ENCODE assay signal across 2 cellular contexts in the genomic region with DNA sequence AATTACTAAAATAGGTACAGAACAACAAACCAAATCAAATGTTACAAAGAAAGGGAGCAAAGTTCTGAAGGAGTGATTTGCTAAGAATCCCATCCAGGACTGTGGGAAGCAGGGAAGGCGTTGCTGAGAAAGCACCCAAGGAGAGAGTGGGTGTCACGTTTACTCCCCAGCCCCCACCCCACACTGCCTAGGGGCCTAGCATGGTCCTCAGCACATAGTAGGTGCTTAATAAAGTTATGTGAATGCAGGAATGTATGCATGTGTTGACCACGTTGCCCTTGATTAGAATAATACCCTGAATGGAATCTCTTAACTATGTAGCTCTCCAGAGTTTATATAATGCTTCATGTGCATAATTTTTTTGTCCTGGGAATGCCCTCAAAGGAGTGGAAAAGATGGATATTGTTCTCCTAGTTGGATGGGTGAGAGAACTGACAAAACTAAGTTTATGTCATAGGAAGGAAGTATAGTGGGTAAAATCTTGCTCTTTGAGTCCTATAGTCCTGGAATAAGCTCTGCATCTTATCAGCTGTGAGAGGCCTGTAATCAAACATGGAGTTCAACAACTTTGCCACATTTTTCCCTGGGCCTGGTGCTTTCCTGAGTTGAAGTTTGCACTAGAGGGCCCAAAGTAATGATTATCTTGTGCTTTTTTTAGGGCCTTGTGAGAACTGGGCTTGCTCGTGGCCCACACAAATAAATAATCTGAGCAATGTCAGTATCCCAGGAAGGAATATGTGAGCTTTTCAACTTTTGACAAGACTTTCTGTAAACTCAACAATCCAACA.
TF ChIP-seq lines count a peak whose summit lies in the region.

No MANE protein-coding gene starts in this region.

TF ChIP-seq in A549, 52 proteins besides CTCF, POLR2A, EP300 and RAD21:
- TF ChIP-seq MAFK (IDR thresholded peaks at IDR 0.05; ENCODE audit: partially characterized antibody), result peak; percentile 6
- TF ChIP-seq RFX5 (IDR thresholded peaks at IDR 0.05), result no peak

TF ChIP-seq in GM23338, 12 proteins besides CTCF, POLR2A, EP300 and RAD21:
- TF ChIP-seq, protein P1, sequence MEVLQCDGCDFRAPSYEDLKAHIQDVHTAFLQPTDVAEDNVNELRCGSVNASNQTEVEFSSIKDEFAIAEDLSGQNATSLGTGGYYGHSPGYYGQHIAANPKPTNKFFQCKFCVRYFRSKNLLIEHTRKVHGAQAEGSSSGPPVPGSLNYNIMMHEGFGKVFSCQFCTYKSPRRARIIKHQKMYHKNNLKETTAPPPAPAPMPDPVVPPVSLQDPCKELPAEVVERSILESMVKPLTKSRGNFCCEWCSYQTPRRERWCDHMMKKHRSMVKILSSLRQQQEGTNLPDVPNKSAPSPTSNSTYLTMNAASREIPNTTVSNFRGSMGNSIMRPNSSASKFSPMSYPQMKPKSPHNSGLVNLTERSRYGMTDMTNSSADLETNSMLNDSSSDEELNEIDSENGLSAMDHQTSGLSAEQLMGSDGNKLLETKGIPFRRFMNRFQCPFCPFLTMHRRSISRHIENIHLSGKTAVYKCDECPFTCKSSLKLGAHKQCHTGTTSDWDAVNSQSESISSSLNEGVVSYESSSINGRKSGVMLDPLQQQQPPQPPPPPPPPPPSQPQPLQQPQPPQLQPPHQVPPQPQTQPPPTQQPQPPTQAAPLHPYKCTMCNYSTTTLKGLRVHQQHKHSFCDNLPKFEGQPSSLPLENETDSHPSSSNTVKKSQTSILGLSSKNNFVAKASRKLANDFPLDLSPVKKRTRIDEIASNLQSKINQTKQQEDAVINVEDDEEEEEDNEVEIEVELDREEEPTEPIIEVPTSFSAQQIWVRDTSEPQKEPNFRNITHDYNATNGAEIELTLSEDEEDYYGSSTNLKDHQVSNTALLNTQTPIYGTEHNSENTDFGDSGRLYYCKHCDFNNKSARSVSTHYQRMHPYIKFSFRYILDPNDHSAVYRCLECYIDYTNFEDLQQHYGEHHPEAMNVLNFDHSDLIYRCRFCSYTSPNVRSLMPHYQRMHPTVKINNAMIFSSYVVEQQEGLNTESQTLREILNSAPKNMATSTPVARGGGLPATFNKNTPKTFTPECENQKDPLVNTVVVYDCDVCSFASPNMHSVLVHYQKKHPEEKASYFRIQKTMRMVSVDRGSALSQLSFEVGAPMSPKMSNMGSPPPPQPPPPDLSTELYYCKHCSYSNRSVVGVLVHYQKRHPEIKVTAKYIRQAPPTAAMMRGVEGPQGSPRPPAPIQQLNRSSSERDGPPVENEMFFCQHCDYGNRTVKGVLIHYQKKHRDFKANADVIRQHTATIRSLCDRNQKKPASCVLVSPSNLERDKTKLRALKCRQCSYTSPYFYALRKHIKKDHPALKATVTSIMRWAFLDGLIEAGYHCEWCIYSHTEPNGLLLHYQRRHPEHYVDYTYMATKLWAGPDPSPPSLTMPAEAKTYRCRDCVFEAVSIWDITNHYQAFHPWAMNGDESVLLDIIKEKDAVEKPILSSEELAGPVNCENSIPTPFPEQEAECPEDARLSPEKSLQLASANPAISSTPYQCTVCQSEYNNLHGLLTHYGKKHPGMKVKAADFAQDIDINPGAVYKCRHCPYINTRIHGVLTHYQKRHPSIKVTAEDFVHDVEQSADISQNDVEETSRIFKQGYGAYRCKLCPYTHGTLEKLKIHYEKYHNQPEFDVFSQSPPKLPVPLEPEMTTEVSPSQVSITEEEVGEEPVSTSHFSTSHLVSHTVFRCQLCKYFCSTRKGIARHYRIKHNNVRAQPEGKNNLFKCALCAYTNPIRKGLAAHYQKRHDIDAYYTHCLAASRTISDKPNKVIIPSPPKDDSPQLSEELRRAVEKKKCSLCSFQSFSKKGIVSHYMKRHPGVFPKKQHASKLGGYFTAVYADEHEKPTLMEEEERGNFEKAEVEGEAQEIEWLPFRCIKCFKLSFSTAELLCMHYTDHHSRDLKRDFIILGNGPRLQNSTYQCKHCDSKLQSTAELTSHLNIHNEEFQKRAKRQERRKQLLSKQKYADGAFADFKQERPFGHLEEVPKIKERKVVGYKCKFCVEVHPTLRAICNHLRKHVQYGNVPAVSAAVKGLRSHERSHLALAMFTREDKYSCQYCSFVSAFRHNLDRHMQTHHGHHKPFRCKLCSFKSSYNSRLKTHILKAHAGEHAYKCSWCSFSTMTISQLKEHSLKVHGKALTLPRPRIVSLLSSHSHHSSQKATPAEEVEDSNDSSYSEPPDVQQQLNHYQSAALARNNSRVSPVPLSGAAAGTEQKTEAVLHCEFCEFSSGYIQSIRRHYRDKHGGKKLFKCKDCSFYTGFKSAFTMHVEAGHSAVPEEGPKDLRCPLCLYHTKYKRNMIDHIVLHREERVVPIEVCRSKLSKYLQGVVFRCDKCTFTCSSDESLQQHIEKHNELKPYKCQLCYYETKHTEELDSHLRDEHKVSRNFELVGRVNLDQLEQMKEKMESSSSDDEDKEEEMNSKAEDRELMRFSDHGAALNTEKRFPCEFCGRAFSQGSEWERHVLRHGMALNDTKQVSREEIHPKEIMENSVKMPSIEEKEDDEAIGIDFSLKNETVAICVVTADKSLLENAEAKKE (CRISPR knock-in tag; IDR thresholded peaks at IDR 0.05), result no peak
- TF ChIP-seq POLR2AphosphoS5 (IDR thresholded peaks at IDR 0.05; ENCODE audit: low read depth), result no peak
- TF ChIP-seq STAT1 (IDR thresholded peaks at IDR 0.05; ENCODE audit: unreplicated experiment), result no peak
- no peak for TF ChIP-seq EZH2phosphoT487 (IDR thresholded peaks at IDR 0.05; ENCODE audit: unreplicated experiment)
